Comparison of ENCODE assay signal across 1 cellular context in the genomic region with DNA sequence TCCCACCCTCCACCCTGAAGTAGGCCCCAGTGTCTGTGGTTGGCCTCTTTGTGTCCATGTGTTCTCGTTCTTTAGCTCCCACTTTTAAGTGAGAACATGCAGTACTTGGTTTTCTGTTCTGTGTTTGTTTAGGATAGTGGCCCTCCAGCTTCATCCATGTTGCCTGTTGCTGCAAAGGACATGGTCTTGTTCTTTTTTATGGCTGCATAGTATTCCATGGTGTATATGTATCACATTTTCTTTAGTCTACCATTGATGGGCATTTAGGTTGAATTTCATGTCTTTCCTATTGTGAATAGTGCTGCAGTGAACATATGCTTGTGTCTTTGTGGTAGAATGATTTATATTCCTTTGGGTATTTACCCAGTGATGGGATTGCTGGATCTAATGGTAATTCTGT.
TF ChIP-seq lines count a peak whose summit lies in the region.

No MANE protein-coding gene starts in this region.

TF ChIP-seq in HepG2, 621 proteins besides CTCF, POLR2A, EP300 and RAD21:
- TF ChIP-seq ZMYM3 (CRISPR knock-in tag; IDR thresholded peaks at IDR 0.05) (peak; percentile 51; the same call in 1 of the 2 replicates), KMT2A (CRISPR knock-in tag; IDR thresholded peaks at IDR 0.05) (no peak), DNMT1 (CRISPR knock-in tag; IDR thresholded peaks at IDR 0.05) (no peak), MAFF (IDR thresholded peaks at IDR 0.05; ENCODE audit: low read depth, low read length) (no peak), ZNF629 (CRISPR knock-in tag; conservative IDR thresholded peaks at IDR 0.05) (no peak)
